In genomic region chr4:147586637-147587036, GRCh38 we compare ENCODE assay signal across 13 cellular contexts. TPM values are rescaled to one million over a fixed set of nuclear protein-coding genes. Genes with fewer than 3 reads are reported as not detected.
A peak's percentile ranks its signal among the peaks of the same experiment; 100 is the strongest.
DNase-seq lines count a peak whose midpoint lies in the region; ATAC-seq and TF ChIP-seq lines count a peak whose summit lies in the region.
"Had no signal": no experiment of that assay in that cellular context is flagged by ENCODE, and none has a peak within 500 bp of the region (broad histone marks: within the 10 kb centered on the region; RNA-seq: fewer than 3 reads in every experiment).

No MANE protein-coding gene starts in this region.

- H3K4me1 Mint-ChIP-seq in endodermal cell = no peaks in the 10 kb centered on the region
- peaks cover 0 to 4% (median 0%) of the 10 kb centered on the region in 7 donors for H3K4me1 Mint-ChIP-seq in naive thymus-derived CD4-positive, alpha-beta T cell

- no peak overlapping the region for H3K4me3 ChIP-seq in endodermal cell (ENCODE audit: low read length)
- H3K4me3 ChIP-seq in naive thymus-derived CD4-positive, alpha-beta T cell (ENCODE audit: low read length) = no peak overlapping the region
- H3K4me3 ChIP-seq: esophagus squamous epithelium, spleen had no signal

- H3K27me3 Mint-ChIP-seq in endodermal cell (ENCODE audit: insufficient read depth) = no peaks in the 10 kb centered on the region
- H3K27me3 Mint-ChIP-seq in naive thymus-derived CD4-positive, alpha-beta T cell = peaks cover 9 to 16% (median 15%) of the 10 kb centered on the region in 5 donors

- H3K9me3 Mint-ChIP-seq in endodermal cell = peaks cover 8% of the 10 kb centered on the region
- peaks cover 0 to 23% (median 10%) of the 10 kb centered on the region in 11 donors for H3K9me3 Mint-ChIP-seq in naive thymus-derived CD4-positive, alpha-beta T cell

- POLR2A ChIA-PET in naive thymus-derived CD4-positive, alpha-beta T cell (lab: Charles Lee) = no interaction called here

- no peaks in the 10 kb centered on the region for H3K36me3 ChIP-seq in endodermal cell (ENCODE audit: control insufficient read depth, insufficient read depth, low read length)
- no peaks in the 10 kb centered on the region for H3K36me3 ChIP-seq in naive thymus-derived CD4-positive, alpha-beta T cell (ENCODE audit: control insufficient read depth in 2 of 3, insufficient read depth in 3 of 3, low read length in 3 of 3)
- H3K36me3 ChIP-seq: esophagus squamous epithelium, spleen had no signal

- ATAC-seq in GM18508 (IDR thresholded peaks at IDR 0.05; ENCODE audit: insufficient read depth, unreplicated experiment) = peak; percentile 60
- ATAC-seq in GM21526 (IDR thresholded peaks at IDR 0.05; ENCODE audit: low FRiP score, unreplicated experiment) = peak; percentile 86
- ATAC-seq in HG03095 (IDR thresholded peaks at IDR 0.05; ENCODE audit: unreplicated experiment) = peak; percentile 89
- ATAC-seq in GM19397 (IDR thresholded peaks at IDR 0.05; ENCODE audit: unreplicated experiment) = no peak
- ATAC-seq in naive thymus-derived CD4-positive, alpha-beta T cell = no peak
- ATAC-seq: naive thymus-derived CD8-positive, alpha-beta T cell had no signal

- TF ChIP-seq CTCF in endodermal cell (conservative IDR thresholded peaks at IDR 0.05) = no peak

- intact Hi-C loops in naive thymus-derived CD4-positive, alpha-beta T cell (cut with micrococcal nuclease) = no loop called here

- H3K27ac ChIP-seq in endodermal cell (ENCODE audit: low read depth, low read length) = peak overlapping the region; percentile 16
- H3K27ac ChIP-seq in naive thymus-derived CD4-positive, alpha-beta T cell (ENCODE audit: low read depth, low read length) = no peak overlapping the region
- H3K27ac ChIP-seq: esophagus squamous epithelium had no signal

- no peaks in the 10 kb centered on the region for H3K36me3 Mint-ChIP-seq in endodermal cell (ENCODE audit: low read depth)
- no peaks in the 10 kb centered on the region for H3K36me3 Mint-ChIP-seq in naive thymus-derived CD4-positive, alpha-beta T cell

- CTCF ChIA-PET in naive thymus-derived CD4-positive, alpha-beta T cell (lab: Charles Lee) = interaction anchor here (0.6 kb wide), 1 partner anchor 8 kb away, joined by 6 read pairs; no protein-coding TSS in a partner anchor

- WGBS in endodermal cell (ENCODE audit: insufficient coverage in 1 of 2, insufficient read length in 1 of 2), 2 experiments = 81 to 94% methylated on average over 3 to 4 of the region's 4 CpGs

- H3K27ac Mint-ChIP-seq in endodermal cell = no peak overlapping the region
- no peak overlapping the region for H3K27ac Mint-ChIP-seq in naive thymus-derived CD4-positive, alpha-beta T cell
- H3K27ac Mint-ChIP-seq: naive thymus-derived CD8-positive, alpha-beta T cell had no signal

- H3K4me3 Mint-ChIP-seq in endodermal cell = no peak overlapping the region
- no peak overlapping the region for H3K4me3 Mint-ChIP-seq in naive thymus-derived CD4-positive, alpha-beta T cell
- H3K4me3 Mint-ChIP-seq: naive thymus-derived CD8-positive, alpha-beta T cell had no signal

- H3K9ac ChIP-seq in endodermal cell (ENCODE audit: extremely low read depth, low read length, poor library complexity, severe bottlenecking) = no peak overlapping the region

- no peaks in the 10 kb centered on the region for H3K4me1 ChIP-seq in endodermal cell (ENCODE audit: control insufficient read depth, insufficient read depth, low read length)
- no peaks in the 10 kb centered on the region for H3K4me1 ChIP-seq in naive thymus-derived CD4-positive, alpha-beta T cell (ENCODE audit: control insufficient read depth in 2 of 2, insufficient read depth in 2 of 2, low read length in 2 of 2)

- peaks cover 20% of the 10 kb centered on the region for H3K9me3 ChIP-seq in endodermal cell (ENCODE audit: control insufficient read depth, low read length)
- H3K9me3 ChIP-seq in naive thymus-derived CD4-positive, alpha-beta T cell (ENCODE audit: control insufficient read depth in 2 of 3, low read length in 3 of 3) = peaks cover 0 to 6% (median 0%) of the 10 kb centered on the region in 3 experiments

- DNase-seq in endodermal cell = no peak
- no peak for DNase-seq in dermis blood vessel endothelial cell
- no peak for DNase-seq in naive thymus-derived CD4-positive, alpha-beta T cell
- no peak for DNase-seq in activated effector memory CD4-positive, alpha-beta T cell treated with anti-CD3 and anti-CD28 coated beads, Interleukin-2, amount 50 U/mL, for 16 hours
- DNase-seq: activated T-cell treated with anti-CD3 and anti-CD28 coated beads, Interleukin-2, amount 50 U/mL, for 1 hour; esophagus squamous epithelium; naive thymus-derived CD8-positive, alpha-beta T cell; NCI-H2107; spleen had no signal

- no peaks in the 10 kb centered on the region for H3K27me3 ChIP-seq in endodermal cell (ENCODE audit: control insufficient read depth, insufficient read depth, low read length, poor library complexity, severe bottlenecking)
- no peaks in the 10 kb centered on the region for H3K27me3 ChIP-seq in naive thymus-derived CD4-positive, alpha-beta T cell (ENCODE audit: control insufficient read depth in 2 of 2, insufficient read depth in 2 of 2, low read length in 2 of 2)
- H3K27me3 ChIP-seq: esophagus squamous epithelium had no signal

RNA-seq across cellular contexts. Expression of gene TMEM184C, which starts 30.6 kb away (rescaled TPM):
- 10 to 100 TPM; 30.3 to 35.7 TPM for total RNA-seq in endodermal cell
- polyA plus RNA-seq in endodermal cell (2013, experiment 1 of 2) = 26.1 TPM
- polyA plus RNA-seq in endodermal cell (2013, experiment 2 of 2) = 22.6 TPM
- total RNA-seq in dermis blood vessel endothelial cell = 51.7 and 62.4 TPM in 2 replicates
- total RNA-seq in naive thymus-derived CD4-positive, alpha-beta T cell = 10 to 100 TPM; 13.7 to 27.4 (median 19.0) TPM
- polyA plus RNA-seq in naive thymus-derived CD4-positive, alpha-beta T cell = 10 to 100 TPM; 26.7 to 28.3 TPM

Comparison
In these comparisons a context has a peak if more than half of its experiments do, and no peak if none do; other contexts are left out.
1. ATAC-seq: peak in GM18508 (single experiment), GM21526 (single experiment) and HG03095 (single experiment); none in GM19397 (single experiment) and naive thymus-derived CD4-positive, alpha-beta T cell (single experiment).